Comparison of ENCODE assay signal across 9 cellular contexts in genomic region chr11:88338223-88338661, GRCh38. TPM values are rescaled to one million over a fixed set of nuclear protein-coding genes. Genes with fewer than 3 reads are reported as not detected.
DNase-seq lines count a peak whose midpoint lies in the region; ATAC-seq, FAIRE-seq and TF ChIP-seq lines count a peak whose summit lies in the region.
"Had no signal": no experiment of that assay in that cellular context is flagged by ENCODE, and none has a peak within 500 bp of the region (broad histone marks: within the 10 kb centered on the region; RNA-seq: fewer than 3 reads in every experiment).

No MANE protein-coding gene starts in this region.

- H3K9me3 Mint-ChIP-seq in CD4-positive, CD25-positive, alpha-beta regulatory T cell: peaks cover 0 to 2% (median 0%) of the 10 kb centered on the region in 7 donors
- H3K9me3 Mint-ChIP-seq in T-helper 2 cell treated with Interferon-gamma antibody and Interleukin-4, amounts not matched to agents 5 μg/mL and 100 μg/mL, for 36 hours: no peaks in the 10 kb centered on the region

- H3K4me1 Mint-ChIP-seq in CD4-positive, CD25-positive, alpha-beta regulatory T cell: peaks cover 30 to 59% (median 38%) of the 10 kb centered on the region in 4 donors
- peaks cover 53% of the 10 kb centered on the region for H3K4me1 Mint-ChIP-seq in T-helper 2 cell treated with Interferon-gamma antibody and Interleukin-4, amounts not matched to agents 5 μg/mL and 100 μg/mL, for 36 hours (ENCODE audit: low read depth)

- peak in 1 of 2 donors; percentile 12 for ATAC-seq in CD4-positive, CD25-positive, alpha-beta regulatory T cell (ENCODE audit: low read depth in 2 of 2)
- ATAC-seq in GM21423 (IDR thresholded peaks at IDR 0.05; ENCODE audit: unreplicated experiment): peak; percentile 43

- H3K27ac ChIP-seq in CD4-positive, CD25-positive, alpha-beta regulatory T cell (ENCODE audit: insufficient read depth, low read length, poor library complexity, severe bottlenecking): peak overlapping the region; percentile 81
- H3K27ac ChIP-seq in kidney (ENCODE audit: low read depth in 2 of 2, low read length in 2 of 2): peak overlapping the region; percentile 64 to 90
- H3K27ac ChIP-seq: VCaP had no signal

- no peaks in the 10 kb centered on the region for H3K27me3 ChIP-seq in CD4-positive, CD25-positive, alpha-beta regulatory T cell (ENCODE audit: control insufficient read depth, insufficient read depth, low read length)
- H3K27me3 ChIP-seq in bronchial epithelial cell (ENCODE audit: control insufficient read depth, insufficient read depth, low read length): no peaks in the 10 kb centered on the region

- peak overlapping the region; percentile 92 for H3K4me3 ChIP-seq in CD4-positive, CD25-positive, alpha-beta regulatory T cell (ENCODE audit: low read depth, low read length)
- H3K4me3 ChIP-seq in bronchial epithelial cell (ENCODE audit: low read depth, low read length) (peak overlapping the region; percentile 90), kidney (ENCODE audit: low read length in 2 of 2) (peak overlapping the region; percentile 84 to 92)

- peak overlapping the region; percentile 96 to 99 (median 97) for H3K27ac Mint-ChIP-seq in CD4-positive, CD25-positive, alpha-beta regulatory T cell
- H3K27ac Mint-ChIP-seq in T-helper 2 cell treated with Interferon-gamma antibody and Interleukin-4, amounts not matched to agents 5 μg/mL and 100 μg/mL, for 36 hours: peak overlapping the region; percentile 96

- FAIRE-seq in bronchial epithelial cell (lab: Jason Lieb, UNC) (no peak), kidney (lab: Jason Lieb, UNC) (no peak)

- H3K4me3 Mint-ChIP-seq in CD4-positive, CD25-positive, alpha-beta regulatory T cell: peak overlapping the region; percentile 98 to 100 (median 99)
- peak overlapping the region; percentile 99 for H3K4me3 Mint-ChIP-seq in T-helper 2 cell treated with Interferon-gamma antibody and Interleukin-4, amounts not matched to agents 5 μg/mL and 100 μg/mL, for 36 hours

- TF ChIP-seq CTCF in bronchial epithelial cell (IDR thresholded peaks at IDR 0.05; ENCODE audit: insufficient read depth, low read length, severe bottlenecking) (no peak), kidney (IDR thresholded peaks at IDR 0.05; ENCODE audit: borderline replicate concordance, extremely low read depth, insufficient read depth) (no peak)

- H3K9me3 ChIP-seq in CD4-positive, CD25-positive, alpha-beta regulatory T cell (ENCODE audit: control insufficient read depth in 2 of 2, low read length in 2 of 2): no peaks in the 10 kb centered on the region
- no peaks in the 10 kb centered on the region for H3K9me3 ChIP-seq in kidney (ENCODE audit: control insufficient read depth in 1 of 2, low read length in 2 of 2)

- no peaks in the 10 kb centered on the region for H3K27me3 Mint-ChIP-seq in CD4-positive, CD25-positive, alpha-beta regulatory T cell
- H3K27me3 Mint-ChIP-seq in T-helper 2 cell treated with Interferon-gamma antibody and Interleukin-4, amounts not matched to agents 5 μg/mL and 100 μg/mL, for 36 hours (ENCODE audit: low read depth): no peaks in the 10 kb centered on the region

- H3K4me1 ChIP-seq in CD4-positive, CD25-positive, alpha-beta regulatory T cell (ENCODE audit: control insufficient read depth, insufficient read depth, low read length, poor library complexity, severe bottlenecking): peaks cover 35% of the 10 kb centered on the region
- peaks cover 2 to 3% of the 10 kb centered on the region in 2 donors for H3K4me1 ChIP-seq in kidney (ENCODE audit: control insufficient read depth in 1 of 2, insufficient read depth in 1 of 2, low read depth in 1 of 2, low read length in 2 of 2)

- H3K36me3 ChIP-seq in CD4-positive, CD25-positive, alpha-beta regulatory T cell (ENCODE audit: control insufficient read depth, insufficient read depth, low read length): peaks cover 4% of the 10 kb centered on the region
- peaks cover 4% of the 10 kb centered on the region for H3K36me3 ChIP-seq in bronchial epithelial cell (ENCODE audit: control insufficient read depth, insufficient read depth, low read length)
- no peaks in the 10 kb centered on the region for H3K36me3 ChIP-seq in kidney (ENCODE audit: control insufficient read depth in 1 of 2, insufficient read depth in 2 of 2, low read length in 2 of 2)

- DNase-seq in CD4-positive, CD25-positive, alpha-beta regulatory T cell: peak; percentile 32 to 80 (median 35)
- DNase-seq in KG1 (lab: John Stamatoyannopoulos, UW) (peak; percentile 85), bronchial epithelial cell (ENCODE audit: low read depth) (peak; percentile 84), kidney (peak; percentile 65), cerebellum (ENCODE audit: low spot score) (no peak)
- DNase-seq in T-helper 2 cell treated with Interferon-gamma antibody and Interleukin-4, amounts not matched to agents 5 μg/mL and 100 μg/mL, for 36 hours (ENCODE audit: low spot score): peak; percentile 48
- peak in 3 of 4 experiments; percentile 16 to 45 (median 21) for DNase-seq in stimulated activated CD4-positive, alpha-beta T cell treated with anti-CD3 and anti-CD28 coated beads, Interleukin-1b, Interleukin-23, amount 100 ng/mL, for 24 hours (ENCODE audit: low read depth in 4 of 4, low spot score in 1 of 4)

- H3K36me3 Mint-ChIP-seq in CD4-positive, CD25-positive, alpha-beta regulatory T cell: peaks cover 12% of the 10 kb centered on the region
- peaks cover 37% of the 10 kb centered on the region for H3K36me3 Mint-ChIP-seq in T-helper 2 cell treated with Interferon-gamma antibody and Interleukin-4, amounts not matched to agents 5 μg/mL and 100 μg/mL, for 36 hours (ENCODE audit: low read depth)

- H3K9ac ChIP-seq in kidney (ENCODE audit: low read length in 2 of 2): peak overlapping the region; percentile 64 to 68

- intact Hi-C loops in kidney (cut with DNase I): no loop called here

RNA-seq across cellular contexts. Expression of gene CTSC, which starts 0.7 kb away (rescaled TPM):
- total RNA-seq in CD4-positive, CD25-positive, alpha-beta regulatory T cell: 88.8 TPM
- polyA plus RNA-seq in CD4-positive, CD25-positive, alpha-beta regulatory T cell: 100 to 1,000 TPM; 163 to 306 (median 236) TPM
- total RNA-seq in bronchial epithelial cell (72.1 and 80.8 TPM in 2 replicates), kidney (187 TPM), cerebellum (32.5 TPM)
- polyA plus RNA-seq in kidney (ENCODE audit: insufficient read depth, low read depth, low replicate concordance): 191 TPM
